8 cellular contexts compared by ENCODE assay signal in genomic region chr11:36218283-36218921, GRCh38.
"Had no signal": no experiment of that assay in that cellular context is flagged by ENCODE, and none has a peak within 500 bp of the region (broad histone marks: within the 10 kb centered on the region; RNA-seq: fewer than 3 reads in every experiment).

No MANE protein-coding gene starts in this region.

- H3K36me3 ChIP-seq: HAP-1 had no signal

- ATAC-seq: HCT116 had no signal

- H3K9me3 ChIP-seq: HAP-1 had no signal

- H3K4me1 ChIP-seq: HAP-1 had no signal

- H3K9ac ChIP-seq: GM23248 had no signal

- H3K27ac ChIP-seq: GM23248, HL-60 had no signal

- H3K4me3 ChIP-seq: GM23248, HAP-1 had no signal

- DNase-seq: GM23248, GOT3, H7, HFFc6, IMR-90 had no signal
